In genomic region chr2:174597347-174598047, GRCh38 we compare ENCODE assay signal across 8 cellular contexts. TPM values are rescaled to one million over a fixed set of nuclear protein-coding genes. Genes with fewer than 3 reads are reported as not detected.
DNase-seq lines count a peak whose midpoint lies in the region; ATAC-seq and TF ChIP-seq lines count a peak whose summit lies in the region.

Gene WIPF1 (minus strand): TSS chr2:174597804. CDS start chr2:174585573, 12,231 bp downstream.

- H3K27me3 ChIP-seq in SU-DHL-6 (ENCODE audit: low read length) (no peaks in the 10 kb centered on the region), aorta (ENCODE audit: control insufficient read depth in 1 of 2, insufficient read depth in 2 of 2, low read length in 1 of 2) (no peaks in the 10 kb centered on the region)

- no peaks in the 10 kb centered on the region for H3K9me2 ChIP-seq in SU-DHL-6 (replicated peaks; ENCODE audit: insufficient read depth, low read length)

- peaks cover 0 to 3% of the 10 kb centered on the region in 2 donors for H3K4me1 ChIP-seq in aorta (ENCODE audit: control insufficient read depth in 1 of 2, insufficient read depth in 2 of 2, low read length in 2 of 2)

- H3K9me3 Mint-ChIP-seq in mesothelial cell of epicardium = peaks cover 11% of the 10 kb centered on the region

- H3K4me3 ChIP-seq in SU-DHL-6 (ENCODE audit: insufficient read depth, low read length, poor library complexity, severe bottlenecking) = peak within 1 kb of the TSS; percentile 80
- H3K4me3 ChIP-seq in cardiac fibroblast (replicated peaks in 1 of 2; ENCODE audit: low read depth in 2 of 2, low read length in 2 of 2) = no peak within 1 kb of the TSS
- no peak within 1 kb of the TSS for H3K4me3 ChIP-seq in aorta (ENCODE audit: low read length in 2 of 2)

- peak; percentile 52 for DNase-seq in activated gamma-delta T cell treated with Interleukin-2 at 50 U/mL for 16 hours
- no peak for DNase-seq in activated gamma-delta T cell (lab: John Stamatoyannopoulos, UW)
- DNase-seq in cardiac fibroblast (ENCODE audit: low read depth in 2 of 2) = peak; percentile 79 to 91
- DNase-seq in mesothelial cell of epicardium (ENCODE audit: low spot score in 2 of 2, unreplicated experiment in 2 of 2) = no peak
- no peak for DNase-seq in aorta
- DNase-seq in NCI-H187 treated with DMSO at 0.1 percent for 48 hours (lab: John Stamatoyannopoulos, UW) = no peak

- H3K27me3 Mint-ChIP-seq in mesothelial cell of epicardium (ENCODE audit: low read depth) = no peaks in the 10 kb centered on the region

- peak; percentile 41 for ATAC-seq in HG03064 (IDR thresholded peaks at IDR 0.05; ENCODE audit: low read depth, unreplicated experiment)
- peak; percentile 45 for ATAC-seq in aorta (ENCODE audit: low FRiP score)

- peaks cover 72% of the 10 kb centered on the region for H3K79me2 ChIP-seq in SU-DHL-6 (ENCODE audit: insufficient read depth, low read length)

- peaks cover 42% of the 10 kb centered on the region for H3K4me1 Mint-ChIP-seq in mesothelial cell of epicardium

- peaks cover 2% of the 10 kb centered on the region for H3K36me3 Mint-ChIP-seq in mesothelial cell of epicardium

- no peaks in the 10 kb centered on the region for H4K20me1 ChIP-seq in SU-DHL-6 (ENCODE audit: low read depth, low read length)

- H2AFZ ChIP-seq in SU-DHL-6 (ENCODE audit: low read depth, low read length, severe bottlenecking) = no peak within 1 kb of the TSS

- H3K36me3 ChIP-seq in SU-DHL-6 (ENCODE audit: low read length) (peaks cover 3% of the 10 kb centered on the region), aorta (ENCODE audit: control insufficient read depth in 1 of 2, insufficient read depth in 2 of 2, low read length in 1 of 2) (no peaks in the 10 kb centered on the region)

- H3K9ac ChIP-seq in SU-DHL-6 (ENCODE audit: low read length) = peak within 1 kb of the TSS; percentile 75

- TF ChIP-seq CTCF in SU-DHL-6 (IDR thresholded peaks at IDR 0.05; ENCODE audit: insufficient read depth, low read length, poor library complexity, severe bottlenecking) (no peak), cardiac fibroblast (IDR thresholded peaks at IDR 0.05; ENCODE audit: low read depth, low read length) (no peak), mesothelial cell of epicardium (IDR thresholded peaks at IDR 0.05; ENCODE audit: unreplicated experiment) (no peak)

- intact Hi-C loops in aorta (cut with DNase I) = loop anchor here in 1 of 2 donors (10.0 kb wide), 1 partner anchor 113 kb away; the partner anchor contains the start of gene GPR155

- H3K4me2 ChIP-seq in SU-DHL-6 (ENCODE audit: low read depth, low read length, poor library complexity, severe bottlenecking) = peak within 1 kb of the TSS; percentile 100

- peaks cover 7% of the 10 kb centered on the region; the same call in 1 of the 2 replicates for H3K9me3 ChIP-seq in SU-DHL-6 (ENCODE audit: insufficient read depth, low read length)
- no peaks in the 10 kb centered on the region for H3K9me3 ChIP-seq in aorta (ENCODE audit: control insufficient read depth, low read length)

- H3F3A ChIP-seq in SU-DHL-6 (ENCODE audit: insufficient read depth) = peaks cover 79% of the 10 kb centered on the region

- no peak within 1 kb of the TSS for H3K27ac Mint-ChIP-seq in mesothelial cell of epicardium

- no peak within 1 kb of the TSS for H3K4me3 Mint-ChIP-seq in mesothelial cell of epicardium

- 31 to 34% methylated on average over 6 of the region's 6 CpGs for WGBS in aorta, 2 donors

- H3K27ac ChIP-seq in SU-DHL-6 (ENCODE audit: low read depth, low read length) (peak within 1 kb of the TSS; percentile 98), aorta (ENCODE audit: low read depth in 1 of 2, low read length in 2 of 2) (peak within 1 kb of the TSS; percentile 58 to 77)

RNA-seq across cellular contexts. Expression of gene WIPF1, which starts in this region (rescaled TPM):
- total RNA-seq in mesothelial cell of epicardium (19.0 to 21.1 TPM (median 20.6 TPM) in 3 replicates), aorta (100 to 1,000 TPM; 107 to 118 TPM)
- 10 to 100 TPM; 40.9 to 51.7 TPM for polyA plus RNA-seq in aorta

Comparison
In these comparisons a context has a peak if more than half of its experiments do, and no peak if none do; other contexts are left out.
1. DNase-seq: peak in activated gamma-delta T cell treated with Interleukin-2 at 50 U/mL for 16 hours (single experiment) and cardiac fibroblast (2 of 2); none in activated gamma-delta T cell (single experiment), mesothelial cell of epicardium (0 of 2), aorta (0 of 2) and NCI-H187 treated with DMSO at 0.1 percent for 48 hours (single experiment).